ENCODE assay signal across 1 cellular context in the genomic region with DNA sequence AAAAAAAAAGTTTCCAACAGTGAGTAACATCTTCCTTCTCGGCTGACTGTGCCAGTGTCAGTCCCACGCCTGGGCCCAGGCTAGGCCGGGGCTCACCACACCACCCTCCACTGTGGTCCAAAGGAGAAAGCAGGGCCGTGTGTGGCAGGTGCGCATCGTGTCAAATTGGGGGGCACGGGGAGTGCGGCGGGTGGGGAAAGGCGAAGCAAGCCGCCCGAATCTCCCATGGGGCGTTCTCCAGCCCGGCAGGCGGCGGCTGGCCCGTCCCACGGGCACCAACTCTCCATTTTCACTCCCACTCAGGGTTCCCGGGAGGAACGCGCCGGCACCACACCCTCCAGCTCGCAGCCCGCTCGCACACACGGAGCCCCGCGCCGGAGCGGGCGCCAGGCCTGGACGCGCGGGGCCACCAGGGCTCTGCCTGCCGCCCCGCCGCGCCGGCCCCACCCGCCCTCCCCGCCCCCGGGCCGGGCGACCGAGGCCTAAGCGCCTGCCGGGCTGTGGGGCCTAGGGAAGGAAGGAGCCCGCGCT.
TF ChIP-seq lines count a peak whose summit lies in the region.

No MANE protein-coding gene starts in this region.

TF ChIP-seq in H1, 55 proteins besides CTCF, POLR2A, EP300 and RAD21 (continued from another document):
- TF ChIP-seq, protein P1, sequence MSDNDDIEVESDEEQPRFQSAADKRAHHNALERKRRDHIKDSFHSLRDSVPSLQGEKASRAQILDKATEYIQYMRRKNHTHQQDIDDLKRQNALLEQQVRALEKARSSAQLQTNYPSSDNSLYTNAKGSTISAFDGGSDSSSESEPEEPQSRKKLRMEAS (IDR thresholded peaks at IDR 0.05) = peak; percentile 32; the same call in 1 of the 2 replicates
- TF ChIP-seq TAF7 (optimal IDR thresholded peaks at IDR 0.05; ENCODE audit: borderline replicate concordance, low read depth, low read length) = no peak
- no peak for TF ChIP-seq ZNF274 (IDR thresholded peaks at IDR 0.05; ENCODE audit: borderline replicate concordance, extremely low read depth, low read length)
- TF ChIP-seq, protein P2, sequence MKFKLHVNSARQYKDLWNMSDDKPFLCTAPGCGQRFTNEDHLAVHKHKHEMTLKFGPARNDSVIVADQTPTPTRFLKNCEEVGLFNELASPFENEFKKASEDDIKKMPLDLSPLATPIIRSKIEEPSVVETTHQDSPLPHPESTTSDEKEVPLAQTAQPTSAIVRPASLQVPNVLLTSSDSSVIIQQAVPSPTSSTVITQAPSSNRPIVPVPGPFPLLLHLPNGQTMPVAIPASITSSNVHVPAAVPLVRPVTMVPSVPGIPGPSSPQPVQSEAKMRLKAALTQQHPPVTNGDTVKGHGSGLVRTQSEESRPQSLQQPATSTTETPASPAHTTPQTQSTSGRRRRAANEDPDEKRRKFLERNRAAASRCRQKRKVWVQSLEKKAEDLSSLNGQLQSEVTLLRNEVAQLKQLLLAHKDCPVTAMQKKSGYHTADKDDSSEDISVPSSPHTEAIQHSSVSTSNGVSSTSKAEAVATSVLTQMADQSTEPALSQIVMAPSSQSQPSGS (IDR thresholded peaks at IDR 0.05; ENCODE audit: low read length) = no peak
- no peak for TF ChIP-seq CEBPB (IDR thresholded peaks at IDR 0.05; ENCODE audit: low read depth, low read length)
- no peak for TF ChIP-seq MAFK (IDR thresholded peaks at IDR 0.05; ENCODE audit: low read depth, low read length)
- TF ChIP-seq SIX5 (IDR thresholded peaks at IDR 0.05; ENCODE audit: low read depth, low read length) = no peak
